Comparison of ENCODE assay signal across 11 cellular contexts in the genomic region with DNA sequence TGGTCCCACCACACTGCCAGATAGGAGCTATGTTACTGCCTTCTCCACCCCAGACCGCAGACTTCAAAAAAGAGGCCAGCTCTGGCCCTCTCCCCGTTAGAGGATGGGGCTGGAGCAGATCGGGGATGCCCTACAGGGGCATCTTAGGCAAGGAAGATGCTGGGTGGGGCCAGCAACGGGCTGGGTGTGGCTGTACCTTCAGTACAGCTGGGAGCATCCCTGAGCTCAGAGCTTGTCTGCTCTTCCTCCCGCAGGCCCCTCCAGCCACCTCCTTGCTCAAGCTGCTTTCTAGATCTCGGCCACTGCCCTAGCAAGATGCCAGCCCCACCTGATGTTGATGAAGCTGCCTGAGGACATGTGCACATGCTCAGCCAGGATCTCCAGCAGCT. TPM values are rescaled to one million over a fixed set of nuclear protein-coding genes. Genes with fewer than 3 reads are reported as not detected.
"Had no signal": no experiment of that assay in that cellular context is flagged by ENCODE, and none has a peak within 500 bp of the region (broad histone marks: within the 10 kb centered on the region; RNA-seq: fewer than 3 reads in every experiment).

No MANE protein-coding gene starts in this region.

- H3K36me3 ChIP-seq: gastroesophageal sphincter, left lung, ovary, thyroid gland, uterus had no signal

- H3K27ac ChIP-seq: body of pancreas, epithelial cell of prostate, gastroesophageal sphincter, left lung, ovary, thyroid gland, uterus had no signal

- H3K9me3 ChIP-seq: body of pancreas, gastroesophageal sphincter, left lung, ovary, thyroid gland, uterus had no signal

- H3K4me3 ChIP-seq: body of pancreas, gastroesophageal sphincter, left lung, ovary, thyroid gland, uterus had no signal

- H3K4me1 ChIP-seq: uterus had no signal

- H3K27me3 ChIP-seq: body of pancreas, ovary, thyroid gland, uterus had no signal

RNA-seq across cellular contexts. Expression of a gene that starts 9.8 kb away (rescaled TPM):
- total RNA-seq: activated CD4-positive, alpha-beta T cell treated with anti-CD3 and anti-CD28 coated beads, Interleukin-2, amount 10 ng/mL, durations not matched to agents 7 days and 5 days; activated naive CD4-positive, alpha-beta T cell treated with anti-CD3 and anti-CD28 coated beads for 36 hours had no signal
- polyA plus RNA-seq: keratinocyte had no signal

RNA-seq across cellular contexts. Expression of a gene that starts 33.2 kb away (rescaled TPM):
- total RNA-seq: activated CD4-positive, alpha-beta T cell treated with anti-CD3 and anti-CD28 coated beads, Interleukin-2, amount 10 ng/mL, durations not matched to agents 7 days and 5 days; activated naive CD4-positive, alpha-beta T cell treated with anti-CD3 and anti-CD28 coated beads for 36 hours; activated T-helper 1 cell treated with anti-CD3 and anti-CD28 coated beads, Interleukin-12 subunit alpha, Interleukin-12 subunit beta, Interleukin-2, Interleukin-4 antibody, amounts not matched to agents 30 ng/mL and 10 ng/mL and 1 ng/mL, durations not matched to agents 14 hours and 24 hours and 36 hours; body of pancreas; gastroesophageal sphincter; left lung; ovary; thyroid gland; uterus had no signal
- polyA plus RNA-seq: keratinocyte, ovary had no signal

RNA-seq across cellular contexts. Expression of a gene that starts 46.3 kb away (rescaled TPM):
- total RNA-seq: activated CD4-positive, alpha-beta T cell treated with anti-CD3 and anti-CD28 coated beads, Interleukin-2, amount 10 ng/mL, durations not matched to agents 7 days and 5 days; activated naive CD4-positive, alpha-beta T cell treated with anti-CD3 and anti-CD28 coated beads for 36 hours; activated T-helper 1 cell treated with anti-CD3 and anti-CD28 coated beads, Interleukin-12 subunit alpha, Interleukin-12 subunit beta, Interleukin-2, Interleukin-4 antibody, amounts not matched to agents 30 ng/mL and 10 ng/mL and 1 ng/mL, durations not matched to agents 14 hours and 24 hours and 36 hours; body of pancreas; gastroesophageal sphincter; thyroid gland had no signal
- polyA plus RNA-seq: keratinocyte had no signal
